31 cellular contexts compared by ENCODE assay signal in genomic region chr1:213750231-213751063, GRCh38.
"Had no signal": no experiment of that assay in that cellular context is flagged by ENCODE, and none has a peak within 500 bp of the region (broad histone marks: within the 10 kb centered on the region; RNA-seq: fewer than 3 reads in every experiment).

No MANE protein-coding gene starts in this region.

- H3K36me3 ChIP-seq: ascending aorta, breast epithelium, Peyer's patch, SJSA1 had no signal

- H3K9ac ChIP-seq: SK-N-SH had no signal

- H3K9me3 ChIP-seq: breast epithelium, SJSA1, SK-N-SH had no signal

- H3K27me3 ChIP-seq: ascending aorta, breast epithelium, Peyer's patch, SJSA1 had no signal

- H3K4me3 ChIP-seq: ascending aorta, breast epithelium, Peyer's patch, SJSA1 had no signal

- H3K27ac ChIP-seq: ascending aorta, breast epithelium, Peyer's patch, SJSA1 had no signal

- DNase-seq: activated CD4-positive, alpha-beta T cell treated with anti-CD3 and anti-CD28 coated beads, Interleukin-2, amount 10 ng/mL, durations not matched to agents 24 days and 14 days; activated CD4-positive, alpha-beta T cell treated with anti-CD3 and anti-CD28 coated beads, Interleukin-2, amount 50 U/mL, for 4 hours; activated CD8-positive, alpha-beta T cell treated with anti-CD3 and anti-CD28 coated beads for 36 hours; activated gamma-delta T cell; activated naive CD4-positive, alpha-beta T cell treated with Interleukin-2 at 50 U/mL for 16 hours; activated naive CD8-positive, alpha-beta T cell treated with anti-CD3 and anti-CD28 coated beads, Interleukin-2, amount 10 ng/mL, durations not matched to agents 7 days and 5 days; activated T-cell treated with anti-CD3 and anti-CD28 coated beads, Interleukin-2, amount 50 U/mL, for 1 hour; activated T-cell treated with anti-CD3 and anti-CD28 coated beads, Interleukin-2, amount 50 U/mL, for 72 hours; amygdala; caudate nucleus; Karpas-422; KBM-7; NCI-H1105; NCI-H1417 treated with DMSO at 0.1 percent for 48 hours; NCI-H1694 treated with DMSO at 0.1 percent for 48 hours; NCI-H2029; NCI-H2107; NCI-H2171; NCI-H2227 treated with DMSO at 0.1 percent for 48 hours; NCI-H446; NCI-H510A treated with DMSO at 0.1 percent for 48 hours; NCI-H526 treated with DMSO at 0.1 percent for 48 hours; NK-92 treated with Interleukin-12 subunit alpha and Interleukin-12 subunit beta, amount 100 ng/mL, for 24 hours; PC-3; Peyer's patch; RPMI8226; SHP77 treated with DMSO at 0.1 percent for 48 hours had no signal

- H3K4me1 ChIP-seq: ascending aorta, breast epithelium, Peyer's patch, SJSA1 had no signal
